Comparison of ENCODE assay signal across 15 cellular contexts in genomic region chr12:48712209-48712608, GRCh38.
DNase-seq lines count a peak whose midpoint lies in the region; ATAC-seq lines count a peak whose summit lies in the region.
"Had no signal": no experiment of that assay in that cellular context is flagged by ENCODE, and none has a peak within 500 bp of the region (broad histone marks: within the 10 kb centered on the region; RNA-seq: fewer than 3 reads in every experiment).

No MANE protein-coding gene starts in this region.

- H3K36me3 Mint-ChIP-seq in effector memory CD8-positive, alpha-beta T cell (ENCODE audit: insufficient read depth) = peaks cover 74% of the 10 kb centered on the region

- H3K4me3 Mint-ChIP-seq in effector memory CD8-positive, alpha-beta T cell = no peak overlapping the region

- ATAC-seq in effector memory CD8-positive, alpha-beta T cell (replicated peaks) = no peak
- ATAC-seq in HG03442 (IDR thresholded peaks at IDR 0.05; ENCODE audit: unreplicated experiment) (no peak), GM19035 (IDR thresholded peaks at IDR 0.05; ENCODE audit: unreplicated experiment) (no peak)
- ATAC-seq: A549, GM12878 had no signal

- DNase-seq in DMS53 (lab: John Stamatoyannopoulos, UW) (peak; percentile 31), DMS53 treated with DMSO at 0.1 percent for 48 hours (lab: John Stamatoyannopoulos, UW; ENCODE audit: unreplicated experiment) (no peak), NCI-H82 treated with DMSO at 0.1 percent for 48 hours (lab: John Stamatoyannopoulos, UW; ENCODE audit: unreplicated experiment) (peak; percentile 53), SKM-1 treated with dmso at 0.1 percent for 144 hours (lab: John Stamatoyannopoulos, UW; ENCODE audit: unreplicated experiment) (no peak)
- DNase-seq in effector memory CD8-positive, alpha-beta T cell = no peak
- DNase-seq: AML-193; Caco-2; CD4-positive, alpha-beta T cell; DMS79 treated with DMSO at 0.1 percent for 48 hours; EL; GM23248 had no signal

- H3K9me3 Mint-ChIP-seq in effector memory CD8-positive, alpha-beta T cell = no peaks in the 10 kb centered on the region
- H3K9me3 Mint-ChIP-seq: CD4-positive, alpha-beta T cell had no signal

- H3K4me1 Mint-ChIP-seq in effector memory CD8-positive, alpha-beta T cell (ENCODE audit: low read depth in 2 of 2) = peaks cover 38 to 56% of the 10 kb centered on the region in 2 donors

- H3K27ac Mint-ChIP-seq in effector memory CD8-positive, alpha-beta T cell = peak overlapping the region; percentile 38 to 46
- H3K27ac Mint-ChIP-seq: CD4-positive, alpha-beta T cell had no signal

- no peaks in the 10 kb centered on the region for H3K27me3 Mint-ChIP-seq in effector memory CD8-positive, alpha-beta T cell
- H3K27me3 Mint-ChIP-seq: CD4-positive, alpha-beta T cell had no signal

Comparison
In these comparisons a context has a peak if more than half of its experiments do, and no peak if none do; other contexts are left out.
1. DNase-seq: peak in DMS53 (single experiment) and NCI-H82 treated with DMSO at 0.1 percent for 48 hours (single experiment); none in DMS53 treated with DMSO at 0.1 percent for 48 hours (single experiment), effector memory CD8-positive, alpha-beta T cell (0 of 3) and SKM-1 treated with dmso at 0.1 percent for 144 hours (single experiment).